1 cellular context compared by ENCODE assay signal in the genomic region with DNA sequence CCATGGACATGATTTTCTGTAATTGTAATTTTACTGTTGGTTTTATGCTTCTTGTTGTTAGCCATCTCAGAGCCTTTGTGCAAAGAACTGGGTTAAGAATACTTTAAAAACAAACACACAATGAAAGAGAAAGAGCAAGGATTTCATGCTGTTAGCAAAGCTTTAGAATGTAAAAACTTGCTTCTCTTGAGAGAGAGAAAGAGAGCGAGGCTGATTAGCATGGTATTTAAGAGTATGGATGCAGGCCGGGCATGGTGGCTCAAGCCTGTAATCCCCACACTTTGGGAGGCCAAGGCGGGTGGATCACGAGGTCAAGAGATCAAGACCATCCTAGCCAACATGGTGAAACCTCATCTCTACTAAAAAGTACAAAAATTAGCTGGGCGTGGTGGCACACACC.
TF ChIP-seq lines count a peak whose summit lies in the region.

No MANE protein-coding gene starts in this region.

TF ChIP-seq in H1, 55 proteins besides CTCF, POLR2A, EP300 and RAD21:
- no peak for TF ChIP-seq CREB1 (IDR thresholded peaks at IDR 0.05)
- peak; percentile 78 for TF ChIP-seq TBP (IDR thresholded peaks at IDR 0.05; ENCODE audit: low read depth, low read length)
- TF ChIP-seq BCL11A (IDR thresholded peaks at IDR 0.05; ENCODE audit: low read depth in 2 of 2, low read length in 2 of 2) = no peak
- TF ChIP-seq EZH2 (IDR thresholded peaks at IDR 0.05; ENCODE audit: low read depth, low read length, severe bottlenecking) = no peak
- no peak for TF ChIP-seq POU5F1 (IDR thresholded peaks at IDR 0.05; ENCODE audit: low read depth, low read length)
